ENCODE assay signal across 12 cellular contexts in the genomic region with DNA sequence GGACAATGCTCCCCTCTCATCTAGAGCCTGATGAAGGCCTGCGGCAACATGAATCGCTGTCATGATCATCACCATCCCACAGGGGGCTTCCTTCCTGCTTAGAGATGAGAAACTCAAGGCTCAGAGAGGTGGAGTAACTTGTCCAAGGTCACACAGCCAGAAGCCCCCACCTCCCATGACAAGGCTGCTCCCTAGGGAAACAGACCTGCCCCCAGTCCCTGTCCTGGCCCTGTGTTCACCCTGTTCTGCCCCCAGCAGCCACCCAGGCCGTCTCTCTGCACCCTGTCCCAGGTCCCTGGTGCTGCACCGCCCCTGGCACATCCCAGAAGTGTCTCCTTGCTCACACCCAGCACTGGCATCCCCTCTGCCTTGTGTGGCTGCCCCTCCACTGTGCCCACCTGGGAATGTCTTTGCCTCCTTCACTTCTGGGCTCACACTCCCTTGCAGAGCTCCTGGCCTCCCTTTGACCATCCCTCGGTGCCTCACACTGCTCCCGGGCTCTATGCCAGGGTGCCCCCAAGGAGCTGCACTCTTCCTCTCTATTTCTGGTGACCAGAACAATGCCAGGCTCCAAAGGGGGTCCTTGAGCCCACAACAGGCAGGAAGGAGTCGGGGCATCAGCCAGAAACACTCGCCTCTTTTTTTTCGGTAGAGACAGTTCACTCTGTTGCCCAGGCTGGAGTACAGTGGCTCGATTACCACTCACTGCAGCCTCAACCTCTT.
A peak's percentile ranks its signal among the peaks of the same experiment; 100 is the strongest.
DNase-seq lines count a peak whose midpoint lies in the region; ATAC-seq and TF ChIP-seq lines count a peak whose summit lies in the region.
"Had no signal": no experiment of that assay in that cellular context is flagged by ENCODE, and none has a peak within 500 bp of the region (broad histone marks: within the 10 kb centered on the region; RNA-seq: fewer than 3 reads in every experiment).

No MANE protein-coding gene starts in this region.

- H2BK12ac ChIP-seq in neuronal stem cell (ENCODE audit: low read length): no peak overlapping the region

- no peak overlapping the region for H2BK120ac ChIP-seq in neuronal stem cell (ENCODE audit: low read depth, low read length)

- H3K27me3 Mint-ChIP-seq in activated T-cell treated with anti-CD3 and anti-CD28 coated beads, Interleukin-2, amount 50 U/mL, for 24 hours: no peaks in the 10 kb centered on the region
- no peaks in the 10 kb centered on the region for H3K27me3 Mint-ChIP-seq in activated naive CD8-positive, alpha-beta T cell treated with anti-CD3 and anti-CD28 coated beads, Interleukin-2, amount 10 ng/mL, durations not matched to agents 7 days and 5 days
- peaks cover 70% of the 10 kb centered on the region for H3K27me3 Mint-ChIP-seq in chondrocyte (ENCODE audit: low read depth)
- H3K27me3 Mint-ChIP-seq: B cell had no signal

- no peak overlapping the region for H3K14ac ChIP-seq in neuronal stem cell (ENCODE audit: low read length)

- H3K4me3 Mint-ChIP-seq in activated T-cell treated with anti-CD3 and anti-CD28 coated beads, Interleukin-2, amount 50 U/mL, for 24 hours: peak overlapping the region; percentile 61
- peak overlapping the region; percentile 64 for H3K4me3 Mint-ChIP-seq in activated naive CD8-positive, alpha-beta T cell treated with anti-CD3 and anti-CD28 coated beads, Interleukin-2, amount 10 ng/mL, durations not matched to agents 7 days and 5 days
- no peak overlapping the region for H3K4me3 Mint-ChIP-seq in chondrocyte (ENCODE audit: unreplicated experiment)
- H3K4me3 Mint-ChIP-seq: B cell had no signal

- no peak overlapping the region for H3K4me3 ChIP-seq in neuronal stem cell (ENCODE audit: low read length in 2 of 2)

- no peak overlapping the region for H3K4me2 ChIP-seq in neuronal stem cell (ENCODE audit: insufficient read depth, low read length, poor library complexity, severe bottlenecking)

- peak overlapping the region; percentile 82 for H3K18ac ChIP-seq in neuronal stem cell (ENCODE audit: low read length)

- H3K36me3 Mint-ChIP-seq in activated T-cell treated with anti-CD3 and anti-CD28 coated beads, Interleukin-2, amount 50 U/mL, for 24 hours (ENCODE audit: low read depth): peaks cover 86% of the 10 kb centered on the region
- H3K36me3 Mint-ChIP-seq in activated naive CD8-positive, alpha-beta T cell treated with anti-CD3 and anti-CD28 coated beads, Interleukin-2, amount 10 ng/mL, durations not matched to agents 7 days and 5 days: peaks cover 40% of the 10 kb centered on the region
- no peaks in the 10 kb centered on the region for H3K36me3 Mint-ChIP-seq in chondrocyte (ENCODE audit: low read depth)

- H2BK15ac ChIP-seq in neuronal stem cell (ENCODE audit: low read length): peak overlapping the region; percentile 10

- WGBS in neuronal stem cell (ENCODE audit: extremely low coverage in 2 of 2, insufficient read length in 2 of 2, insufficient replicate concordance in 1 of 2), 2 donors: no CpG with 5 or more reads among the region's 10 CpGs

- POLR2A ChIA-PET in activated naive CD8-positive, alpha-beta T cell treated with anti-CD3 and anti-CD28 coated beads, Interleukin-2, amount 10 ng/mL, durations not matched to agents 7 days and 5 days (lab: Charles Lee): interaction anchor here (0.6 to 5.5 kb wide), 8 partner anchors 12 to 68 kb away, joined by 3 to 28 read pairs (median 5); no protein-coding TSS in a partner anchor

- peaks cover 0 to 8% of the 10 kb centered on the region in 2 donors for H3K4me1 ChIP-seq in neuronal stem cell (ENCODE audit: control insufficient read depth in 2 of 2, insufficient read depth in 1 of 2, low read depth in 1 of 2, low read length in 2 of 2)

- peak overlapping the region; percentile 95 for H3K27ac Mint-ChIP-seq in activated T-cell treated with anti-CD3 and anti-CD28 coated beads, Interleukin-2, amount 50 U/mL, for 24 hours
- peak overlapping the region; percentile 82 for H3K27ac Mint-ChIP-seq in activated naive CD8-positive, alpha-beta T cell treated with anti-CD3 and anti-CD28 coated beads, Interleukin-2, amount 10 ng/mL, durations not matched to agents 7 days and 5 days
- no peak overlapping the region for H3K27ac Mint-ChIP-seq in chondrocyte (ENCODE audit: unreplicated experiment)
- H3K27ac Mint-ChIP-seq: B cell had no signal

- TF ChIP-seq CTCF in chondrocyte (IDR thresholded peaks at IDR 0.05): no peak

- no peaks in the 10 kb centered on the region for H3K9me3 ChIP-seq in neuronal stem cell (replicated peaks in 1 of 2; ENCODE audit: control insufficient read depth in 2 of 2, insufficient read depth in 1 of 2, low read depth in 1 of 2, low read length in 2 of 2)

- H3K23ac ChIP-seq in neuronal stem cell (ENCODE audit: low read depth, low read length, poor library complexity): peak overlapping the region; percentile 62

- peak overlapping the region; percentile 51 for H2AK5ac ChIP-seq in neuronal stem cell (ENCODE audit: low read depth, low read length)

- no peaks in the 10 kb centered on the region for H3K9me3 Mint-ChIP-seq in activated T-cell treated with anti-CD3 and anti-CD28 coated beads, Interleukin-2, amount 50 U/mL, for 24 hours
- no peaks in the 10 kb centered on the region for H3K9me3 Mint-ChIP-seq in activated naive CD8-positive, alpha-beta T cell treated with anti-CD3 and anti-CD28 coated beads, Interleukin-2, amount 10 ng/mL, durations not matched to agents 7 days and 5 days
- no peaks in the 10 kb centered on the region for H3K9me3 Mint-ChIP-seq in chondrocyte (ENCODE audit: low read depth)

- no peak overlapping the region for H3K27ac ChIP-seq in neuronal stem cell (replicated peaks; ENCODE audit: low read length)
- H3K27ac ChIP-seq: brain microvascular endothelial cell had no signal

- H3K4ac ChIP-seq in neuronal stem cell (ENCODE audit: low read length): no peak overlapping the region

- ATAC-seq in activated naive CD8-positive, alpha-beta T cell treated with anti-CD3 and anti-CD28 coated beads, Interleukin-2, amount 10 ng/mL, durations not matched to agents 7 days and 5 days (ENCODE audit: low read depth): peak; percentile 24
- ATAC-seq in GM18909 (IDR thresholded peaks at IDR 0.05; ENCODE audit: poor library complexity, unreplicated experiment): no peak

- peaks cover 0 to 17% (median 0%) of the 10 kb centered on the region in 3 experiments for H3K27me3 ChIP-seq in neuronal stem cell (ENCODE audit: control insufficient read depth in 3 of 3, insufficient read depth in 3 of 3, low read depth in 1 of 3, low read length in 3 of 3)
- H3K27me3 ChIP-seq: brain microvascular endothelial cell had no signal

- H3K79me1 ChIP-seq in neuronal stem cell (ENCODE audit: low read depth, low read length): peaks cover 3% of the 10 kb centered on the region

- H2AFZ ChIP-seq in neuronal stem cell (ENCODE audit: low read length): no peak overlapping the region

- peaks cover 100% of the 10 kb centered on the region for H3K4me1 Mint-ChIP-seq in activated T-cell treated with anti-CD3 and anti-CD28 coated beads, Interleukin-2, amount 50 U/mL, for 24 hours (ENCODE audit: low read depth)
- H3K4me1 Mint-ChIP-seq in activated naive CD8-positive, alpha-beta T cell treated with anti-CD3 and anti-CD28 coated beads, Interleukin-2, amount 10 ng/mL, durations not matched to agents 7 days and 5 days: peaks cover 91% of the 10 kb centered on the region
- no peaks in the 10 kb centered on the region for H3K4me1 Mint-ChIP-seq in chondrocyte (ENCODE audit: low read depth)
- H3K4me1 Mint-ChIP-seq: B cell had no signal

- no peak overlapping the region for H2BK5ac ChIP-seq in neuronal stem cell (ENCODE audit: low read length)

- no peak overlapping the region for H3K9ac ChIP-seq in neuronal stem cell (ENCODE audit: low read depth, low read length, poor library complexity)

- H4K8ac ChIP-seq in neuronal stem cell (ENCODE audit: low read depth, low read length): no peak overlapping the region

- no peak overlapping the region for H4K91ac ChIP-seq in neuronal stem cell (ENCODE audit: low read depth, low read length, poor library complexity)

- H3K36me3 ChIP-seq in neuronal stem cell (replicated peaks in 1 of 2; ENCODE audit: control insufficient read depth in 2 of 2, insufficient read depth in 2 of 2, low read length in 2 of 2): no peaks in the 10 kb centered on the region
- H3K36me3 ChIP-seq: brain microvascular endothelial cell had no signal

- DNase-seq in activated T-cell treated with anti-CD3 and anti-CD28 coated beads, Interleukin-2, amount 50 U/mL, for 24 hours: no peak
- DNase-seq in activated T-cell treated with anti-CD3 and anti-CD28 coated beads, Interleukin-2, amount 50 U/mL, for 1 hour: no peak
- peak; percentile 64 for DNase-seq in NCI-H1092 treated with DMSO at 0.1 percent for 48 hours (lab: John Stamatoyannopoulos, UW)
- DNase-seq in activated naive CD8-positive, alpha-beta T cell treated with anti-CD3 and anti-CD28 coated beads, Interleukin-2, amount 10 ng/mL, durations not matched to agents 7 days and 5 days: no peak
- DNase-seq in neuronal stem cell (ENCODE audit: low spot score): no peak
- no peak for DNase-seq in chondrocyte (ENCODE audit: low spot score)
- DNase-seq in NCI-H146 treated with DMSO at 0.1 percent for 48 hours (lab: John Stamatoyannopoulos, UW; ENCODE audit: unreplicated experiment): no peak
- DNase-seq: brain microvascular endothelial cell, kidney glomerular epithelial cell, NCI-H1436 treated with DMSO at 0.1 percent for 48 hours had no signal
